27 cellular contexts compared by ENCODE assay signal in the genomic region with DNA sequence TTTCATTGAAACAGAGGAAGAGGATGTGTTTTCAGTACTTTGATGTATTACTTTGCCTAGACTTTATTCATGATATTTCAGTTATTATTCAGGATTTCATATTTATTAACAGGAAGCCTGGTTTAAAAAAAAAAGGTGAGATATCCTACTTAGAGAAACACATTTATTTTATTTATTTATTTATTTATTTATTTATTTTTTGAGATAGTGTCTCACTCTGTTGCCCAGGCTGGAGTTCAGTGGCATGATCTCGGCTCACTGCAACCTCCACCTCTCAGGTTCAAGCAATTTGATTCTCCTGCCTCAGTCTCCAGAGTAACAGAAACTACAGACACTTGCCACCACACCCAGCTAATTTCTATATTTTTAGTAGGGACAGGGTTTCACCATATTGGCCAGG.
"Had no signal": no experiment of that assay in that cellular context is flagged by ENCODE, and none has a peak within 500 bp of the region (broad histone marks: within the 10 kb centered on the region; RNA-seq: fewer than 3 reads in every experiment).

No MANE protein-coding gene starts in this region.

- H3K27ac ChIP-seq: colonic mucosa, epithelial cell of prostate, esophagus squamous epithelium, gastrocnemius medialis, heart left ventricle, hepatocyte, left lung, lower lobe of right lung had no signal

- H3K79me2 ChIP-seq: hepatocyte had no signal

- H3K4me3 Mint-ChIP-seq: dendritic cell treated with granulocyte-macrophage colony-stimulating factor and Interleukin-4, amounts not matched to agents 40 ng/mL and 50 ng/mL, for 4 days; effector memory CD8-positive, alpha-beta T cell; endodermal cell; mesothelial cell of epicardium; naive B cell had no signal

- H3K4me2 ChIP-seq: hepatocyte had no signal

- H3K4me3 ChIP-seq: colonic mucosa, esophagus squamous epithelium, gastrocnemius medialis, heart left ventricle, hepatocyte, left lung, lower lobe of right lung, mucosa of descending colon had no signal

- H3K27me3 ChIP-seq: colonic mucosa, esophagus squamous epithelium, gastrocnemius medialis, heart left ventricle, hepatocyte, left lung had no signal

- H2AFZ ChIP-seq: hepatocyte had no signal

- H3K9me3 ChIP-seq: colonic mucosa, esophagus squamous epithelium, gastrocnemius medialis, heart left ventricle, left lung, lower lobe of right lung, mucosa of descending colon had no signal

- H3K36me3 ChIP-seq: colonic mucosa, esophagus squamous epithelium, gastrocnemius medialis, heart left ventricle, left lung, lower lobe of right lung had no signal

- DNase-seq: colonic mucosa; cortex of kidney; effector CD8-positive, alpha-beta T cell; effector memory CD8-positive, alpha-beta T cell; endodermal cell; erythroblast; esophagus squamous epithelium; foreskin fibroblast; foreskin melanocyte; gastrocnemius medialis; heart left ventricle; hypothalamus; left cardiac atrium; left lung; left ventricle myocardium superior; lower lobe of right lung; mesenchymal stem cell; mucosa of descending colon; naive B cell; naive thymus-derived CD8-positive, alpha-beta T cell had no signal

- H3K27me3 Mint-ChIP-seq: dendritic cell treated with granulocyte-macrophage colony-stimulating factor and Interleukin-4, amounts not matched to agents 40 ng/mL and 50 ng/mL, for 4 days; effector memory CD8-positive, alpha-beta T cell; naive B cell; naive thymus-derived CD8-positive, alpha-beta T cell had no signal

- FAIRE-seq: islet of Langerhans, keratinocyte had no signal

- H3K27ac Mint-ChIP-seq: dendritic cell treated with granulocyte-macrophage colony-stimulating factor and Interleukin-4, amounts not matched to agents 40 ng/mL and 50 ng/mL, for 4 days; endodermal cell; mesothelial cell of epicardium; naive B cell had no signal

- ATAC-seq: effector memory CD8-positive, alpha-beta T cell; esophagus mucosa; gastrocnemius medialis; heart left ventricle; left cardiac atrium; left lung; left ventricle myocardium superior; lower lobe of right lung; mucosa of descending colon; naive thymus-derived CD8-positive, alpha-beta T cell had no signal

- H3K4me1 ChIP-seq: colonic mucosa, esophagus squamous epithelium had no signal

- H3K9me3 Mint-ChIP-seq: dendritic cell treated with granulocyte-macrophage colony-stimulating factor and Interleukin-4, amounts not matched to agents 40 ng/mL and 50 ng/mL, for 4 days; effector memory CD8-positive, alpha-beta T cell; endodermal cell; mesothelial cell of epicardium; naive B cell; naive thymus-derived CD8-positive, alpha-beta T cell had no signal
